Comparison of ENCODE assay signal across 8 cellular contexts in the genomic region with DNA sequence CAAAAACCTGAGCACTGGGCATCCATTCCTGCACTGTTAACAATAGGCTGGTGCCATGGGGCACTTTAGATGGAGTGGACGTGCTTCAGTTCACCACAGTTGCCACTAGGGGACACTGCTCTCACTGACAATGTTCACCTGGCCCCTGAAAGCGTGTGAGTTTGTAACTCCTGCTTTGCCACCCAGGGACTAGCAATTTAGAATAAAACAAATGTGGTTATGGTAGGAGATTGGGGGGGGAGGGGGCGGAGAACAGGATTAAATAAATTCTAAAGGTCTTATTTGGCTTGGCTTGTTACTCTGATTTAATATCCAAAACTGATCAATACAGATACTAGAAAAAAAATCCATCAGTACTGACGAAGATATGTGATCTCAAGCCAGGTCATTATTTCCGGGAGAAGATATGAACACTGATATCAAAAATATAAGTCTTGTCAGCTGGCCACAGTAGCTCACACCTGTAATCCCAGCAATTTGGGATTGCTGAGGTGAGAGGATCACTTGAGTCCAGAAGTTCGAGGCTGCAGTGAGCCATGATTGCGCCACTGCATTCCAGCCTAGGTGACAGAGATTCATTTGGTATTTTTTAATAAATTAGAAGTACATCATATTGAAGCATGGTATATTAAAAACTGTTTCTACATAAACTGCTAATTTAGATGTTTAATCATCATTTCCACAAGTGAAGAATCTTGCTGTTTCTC. TPM values are rescaled to one million over a fixed set of nuclear protein-coding genes. Genes with fewer than 3 reads are reported as not detected.
DNase-seq lines count a peak whose midpoint lies in the region; ATAC-seq lines count a peak whose summit lies in the region.

No MANE protein-coding gene starts in this region.

- H3K27ac ChIP-seq in mesendoderm (ENCODE audit: low read depth, low read length): no peak overlapping the region

- H2BK15ac ChIP-seq in mesendoderm (replicated peaks; ENCODE audit: low read depth): no peak overlapping the region

- POLR2A ChIA-PET in activated CD4-positive, alpha-beta memory T cell treated with anti-CD3 and anti-CD28 coated beads, Interleukin-2, amount 10 ng/mL, durations not matched to agents 7 days and 5 days (lab: Charles Lee): no interaction called here

- no peak overlapping the region for H3K27ac Mint-ChIP-seq in activated CD4-positive, alpha-beta memory T cell treated with anti-CD3 and anti-CD28 coated beads, Interleukin-2, amount 10 ng/mL, durations not matched to agents 7 days and 5 days
- H3K27ac Mint-ChIP-seq in effector memory CD8-positive, alpha-beta T cell: no peak overlapping the region

- H3K18ac ChIP-seq in mesendoderm (ENCODE audit: low read length): no peak overlapping the region

- no peaks in the 10 kb centered on the region for H3K79me1 ChIP-seq in mesendoderm (ENCODE audit: low read length)

- no peak overlapping the region for H4K5ac ChIP-seq in mesendoderm (ENCODE audit: low read length)

- H3K79me2 ChIP-seq in mesendoderm (ENCODE audit: control insufficient read depth, insufficient read depth, low read length): no peaks in the 10 kb centered on the region

- no peak overlapping the region for H3K23ac ChIP-seq in mesendoderm (ENCODE audit: low read length)

- no peak overlapping the region for H2BK5ac ChIP-seq in mesendoderm (ENCODE audit: low read length)

- ATAC-seq in GM18868 (IDR thresholded peaks at IDR 0.05; ENCODE audit: unreplicated experiment): peak; percentile 93
- ATAC-seq in HG03196 (IDR thresholded peaks at IDR 0.05; ENCODE audit: unreplicated experiment): peak; percentile 79
- peak; percentile 99 for ATAC-seq in effector memory CD8-positive, alpha-beta T cell (replicated peaks)

- no peaks in the 10 kb centered on the region for H3K9me3 Mint-ChIP-seq in activated CD4-positive, alpha-beta memory T cell treated with anti-CD3 and anti-CD28 coated beads, Interleukin-2, amount 10 ng/mL, durations not matched to agents 7 days and 5 days
- H3K9me3 Mint-ChIP-seq in effector memory CD8-positive, alpha-beta T cell: no peaks in the 10 kb centered on the region

- DNase-seq in AML-193 (lab: John Stamatoyannopoulos, UW) (peak; percentile 57 to 69), NCI-H510A treated with DMSO at 0.1 percent for 48 hours (lab: John Stamatoyannopoulos, UW) (peak; percentile 83), mesendoderm (peak; percentile 78)
- peak; percentile 72 for DNase-seq in activated CD4-positive, alpha-beta memory T cell treated with anti-CD3 and anti-CD28 coated beads, Interleukin-2, amount 10 ng/mL, durations not matched to agents 7 days and 5 days
- peak; percentile 48 to 60 (median 57) for DNase-seq in effector memory CD8-positive, alpha-beta T cell
- peak; percentile 76 for DNase-seq in stimulated activated CD8-positive, alpha-beta memory T cell treated with anti-CD3 and anti-CD28 coated beads, Interleukin-4, amount 100 ng/mL, for 48 hours

- H3K4me2 ChIP-seq in mesendoderm (ENCODE audit: low read length): no peak overlapping the region

- H3K4me3 ChIP-seq in mesendoderm (ENCODE audit: low read length): no peak overlapping the region

- H2BK120ac ChIP-seq in mesendoderm (ENCODE audit: low read depth, low read length): no peak overlapping the region

- no peaks in the 10 kb centered on the region for H3K27me3 ChIP-seq in mesendoderm (ENCODE audit: insufficient read depth, low read length, poor library complexity)

- no peaks in the 10 kb centered on the region for H3K4me1 Mint-ChIP-seq in activated CD4-positive, alpha-beta memory T cell treated with anti-CD3 and anti-CD28 coated beads, Interleukin-2, amount 10 ng/mL, durations not matched to agents 7 days and 5 days
- H3K4me1 Mint-ChIP-seq in effector memory CD8-positive, alpha-beta T cell (ENCODE audit: low read depth in 2 of 2): no peaks in the 10 kb centered on the region

- CTCF ChIA-PET in activated CD4-positive, alpha-beta memory T cell treated with anti-CD3 and anti-CD28 coated beads, Interleukin-2, amount 10 ng/mL, durations not matched to agents 7 days and 5 days (lab: Charles Lee): interaction anchor here (1.1 to 3.3 kb wide), 10 partner anchors 10 to 445 kb away, joined by 3 to 21 read pairs (median 4); partner anchors contain the start of genes DTL, INTS7 and NEK2

- H3K36me3 ChIP-seq in mesendoderm (ENCODE audit: control insufficient read depth, insufficient read depth, low read length): peaks cover 2% of the 10 kb centered on the region

- no peaks in the 10 kb centered on the region for H3K4me1 ChIP-seq in mesendoderm (ENCODE audit: control insufficient read depth, low read depth, low read length)

- no peak overlapping the region for H3K9ac ChIP-seq in mesendoderm (ENCODE audit: low read length)

- H3K27me3 Mint-ChIP-seq in activated CD4-positive, alpha-beta memory T cell treated with anti-CD3 and anti-CD28 coated beads, Interleukin-2, amount 10 ng/mL, durations not matched to agents 7 days and 5 days: no peaks in the 10 kb centered on the region
- no peaks in the 10 kb centered on the region for H3K27me3 Mint-ChIP-seq in effector memory CD8-positive, alpha-beta T cell

- H4K8ac ChIP-seq in mesendoderm (ENCODE audit: low read depth, low read length): no peak overlapping the region

- no peak overlapping the region for H3K4ac ChIP-seq in mesendoderm (ENCODE audit: low read depth, low read length)

- H2AK5ac ChIP-seq in mesendoderm (ENCODE audit: low read length): no peak overlapping the region

- no peak overlapping the region for H3K4me3 Mint-ChIP-seq in activated CD4-positive, alpha-beta memory T cell treated with anti-CD3 and anti-CD28 coated beads, Interleukin-2, amount 10 ng/mL, durations not matched to agents 7 days and 5 days
- H3K4me3 Mint-ChIP-seq in effector memory CD8-positive, alpha-beta T cell: no peak overlapping the region

- peaks cover 39% of the 10 kb centered on the region for H3K36me3 Mint-ChIP-seq in activated CD4-positive, alpha-beta memory T cell treated with anti-CD3 and anti-CD28 coated beads, Interleukin-2, amount 10 ng/mL, durations not matched to agents 7 days and 5 days (ENCODE audit: low read depth)
- H3K36me3 Mint-ChIP-seq in effector memory CD8-positive, alpha-beta T cell (ENCODE audit: insufficient read depth): peaks cover 4% of the 10 kb centered on the region

- H3K56ac ChIP-seq in mesendoderm (ENCODE audit: low read length): no peak overlapping the region

- no CpG with 5 or more reads among the region's 7 CpGs for WGBS in mesendoderm (ENCODE audit: extremely low coverage, insufficient coverage, low lambda C conversion rate)

RNA-seq across cellular contexts. Expression of gene INTS7, which starts 23.2 kb away (rescaled TPM):
- total RNA-seq in activated CD4-positive, alpha-beta memory T cell treated with anti-CD3 and anti-CD28 coated beads, Interleukin-2, amount 10 ng/mL, durations not matched to agents 7 days and 5 days: 10 to 100 TPM; 28.4 to 28.8 TPM
- 17.9 TPM for polyA plus RNA-seq in mesendoderm (2013, experiment 1 of 2)
- 17.7 TPM for polyA plus RNA-seq in mesendoderm (2013, experiment 2 of 2)

RNA-seq across cellular contexts. Expression of gene DTL, which starts 23.4 kb away (rescaled TPM):
- total RNA-seq in activated CD4-positive, alpha-beta memory T cell treated with anti-CD3 and anti-CD28 coated beads, Interleukin-2, amount 10 ng/mL, durations not matched to agents 7 days and 5 days: 10 to 100 TPM; 59.6 to 60.7 TPM
- 58.2 TPM for polyA plus RNA-seq in mesendoderm (2013, experiment 1 of 2)
- 59.4 TPM for polyA plus RNA-seq in mesendoderm (2013, experiment 2 of 2)
